Comparison of ENCODE assay signal across 8 cellular contexts in genomic region chr19:38213911-38214625, GRCh38. TPM values are rescaled to one million over a fixed set of nuclear protein-coding genes. Genes with fewer than 3 reads are reported as not detected.
DNase-seq lines count a peak whose midpoint lies in the region; ATAC-seq and TF ChIP-seq lines count a peak whose summit lies in the region.

No MANE protein-coding gene starts in this region.

- H3K4me2 ChIP-seq in PC-3 (ENCODE audit: low read length), result no peak overlapping the region

- in situ Hi-C loops in transverse colon (cut with MboI; ENCODE audit: low pct_ligation_motif_present in 1 of 4, low pct_unique_long_range_greater_than_20kb in 1 of 4, low sequenced_read_pairs in 3 of 4), result loop anchor here in 1 of 4 donors (25.0 kb wide), 1 partner anchor 327 kb away; no protein-coding TSS in a partner anchor

- intact Hi-C loops in PC-3 (cut with micrococcal nuclease) (no loop called here), heart left ventricle (cut with DNase I) (no loop called here), transverse colon (cut with DNase I; ENCODE audit: low total_unique reads) (no loop called here)

- H2AFZ ChIP-seq in PC-3 (ENCODE audit: low read length), result no peak overlapping the region

- H3K4me3 ChIP-seq in PC-3 (ENCODE audit: low read length) (no peak overlapping the region), heart left ventricle (no peak overlapping the region), transverse colon (no peak overlapping the region)

- CTCF ChIA-PET in PC-3 (lab: Charles Lee), result no interaction called here

- H3K36me3 ChIP-seq in PC-3 (ENCODE audit: low read depth, low read length) (no peaks in the 10 kb centered on the region), heart left ventricle (no peaks in the 10 kb centered on the region), transverse colon (no peaks in the 10 kb centered on the region)

- TF ChIP-seq EP300 in transverse colon (IDR thresholded peaks at IDR 0.05; ENCODE audit: low read depth), result no peak

- 75 to 90% (median 81%) methylated on average over 24 of the region's 24 CpGs for WGBS in heart left ventricle, 4 donors
- WGBS in transverse colon (ENCODE audit: low coverage in 1 of 2), 2 donors, result 47% methylated on average over 3 to 24 of the region's 24 CpGs

- TF ChIP-seq CTCF in GM20000 (IDR thresholded peaks at IDR 0.05; ENCODE audit: extremely low read depth, missing control alignments) (no peak), PC-3 (conservative IDR thresholded peaks at IDR 0.05; ENCODE audit: low read depth, low read length) (no peak), heart left ventricle (IDR thresholded peaks at IDR 0.05) (no peak), transverse colon (IDR thresholded peaks at IDR 0.05) (no peak)

- H4K20me1 ChIP-seq in PC-3 (ENCODE audit: low read length), result no peaks in the 10 kb centered on the region

- no peak for TF ChIP-seq POLR2A in heart left ventricle (IDR thresholded peaks at IDR 0.05)
- TF ChIP-seq POLR2A in transverse colon (IDR thresholded peaks at IDR 0.05), result no peak

- H3K27ac ChIP-seq in PC-3 (ENCODE audit: low read length) (no peak overlapping the region), heart left ventricle (no peak overlapping the region), transverse colon (no peak overlapping the region)

- H3K27me3 ChIP-seq in PC-3 (ENCODE audit: low read length) (no peaks in the 10 kb centered on the region), heart left ventricle (peaks cover 0 to 37% (median 19%) of the 10 kb centered on the region in 9 donors), transverse colon (peaks cover 53% of the 10 kb centered on the region)

- ATAC-seq in PC-3, result no peak; the same call in 1 of the 2 replicates
- ATAC-seq in heart left ventricle, result no peak
- ATAC-seq in HG03521 (IDR thresholded peaks at IDR 0.05; ENCODE audit: unreplicated experiment), result no peak
- no peak for ATAC-seq in GM18517 (IDR thresholded peaks at IDR 0.05; ENCODE audit: unreplicated experiment)

- H3F3A ChIP-seq in PC-3 (ENCODE audit: low read length, unreplicated experiment), result no peaks in the 10 kb centered on the region

- no peak overlapping the region for H3K9ac ChIP-seq in PC-3 (ENCODE audit: low read length)

- no peaks in the 10 kb centered on the region for H3K9me2 ChIP-seq in PC-3 (replicated peaks; ENCODE audit: low read length)

- H3K79me2 ChIP-seq in PC-3 (ENCODE audit: low read length), result no peaks in the 10 kb centered on the region

- BruUV-seq in PC-3 (replicated peaks; lab: Mats Ljungman, UMichigan), result no TSS peak

- H3K9me3 ChIP-seq in PC-3 (ENCODE audit: low read length) (no peaks in the 10 kb centered on the region), heart left ventricle (no peaks in the 10 kb centered on the region), transverse colon (no peaks in the 10 kb centered on the region)

- DNase-seq in GM20000 (ENCODE audit: low spot score), result peak; percentile 59
- DNase-seq in PC-3, result peak; percentile 18
- peak; percentile 83 for DNase-seq in activated effector memory CD4-positive, alpha-beta T cell treated with anti-CD3 and anti-CD28 coated beads, Interleukin-2, amount 50 U/mL, for 16 hours
- peak; percentile 94 for DNase-seq in myocyte (ENCODE audit: low read depth)
- no peak for DNase-seq in heart left ventricle
- DNase-seq in transverse colon, result no peak

- POLR2A ChIA-PET in PC-3 (lab: Charles Lee; ENCODE audit: unreplicated experiment), result no interaction called here

- H3K4me1 ChIP-seq in PC-3 (ENCODE audit: insufficient read depth, low read length), result no peaks in the 10 kb centered on the region
- peaks cover 0 to 26% (median 16%) of the 10 kb centered on the region in 12 donors for H3K4me1 ChIP-seq in heart left ventricle
- peaks cover 11 to 26% (median 16%) of the 10 kb centered on the region in 4 donors for H3K4me1 ChIP-seq in transverse colon

RNA-seq across cellular contexts. Expression of gene DPF1, which starts 10.0 kb away (rescaled TPM):
- total RNA-seq in PC-3 (2014; rRNA removed) (7.7 and 8.1 TPM in 2 replicates), myocyte (1.2 and 1.7 TPM in 2 replicates), heart left ventricle (1 to 10 TPM in 1 of 9 donors, under 1 TPM in 6, not detected in 2; 0.11 to 1.2 (median 0.37) TPM), transverse colon (not detected)
- 1.2 TPM for polyA plus RNA-seq in myocyte (2012)
- under 1 TPM; 0.12 to 0.23 TPM for polyA plus RNA-seq in heart left ventricle

RNA-seq across cellular contexts. Expression of gene PPP1R14A, which starts 42.1 kb away (rescaled TPM):
- total RNA-seq in PC-3 (2014; rRNA removed), result not detected in 2 replicates
- total RNA-seq in myocyte, result not detected in 2 replicates
- polyA plus RNA-seq in myocyte (2012), result 0.16 TPM
- 10 to 100 TPM; 13.0 to 88.5 (median 25.3) TPM for total RNA-seq in heart left ventricle
- 10 to 100 TPM; 18.2 to 83.1 TPM for polyA plus RNA-seq in heart left ventricle
- total RNA-seq in transverse colon, result 100 to 1,000 TPM in 2 of 4 donors, 10 to 100 TPM in 2; 41.5 to 116 (median 80.0) TPM

RNA-seq across cellular contexts. Expression of gene SPINT2, which starts 50.3 kb away (rescaled TPM):
- total RNA-seq in PC-3 (2014; rRNA removed) (442 and 650 TPM in 2 replicates), myocyte (0.11 TPM in 1 of 2 replicates, not detected in the other), heart left ventricle (10 to 100 TPM in 7 of 9 donors, 1 to 10 TPM in 2; 3.5 to 27.7 (median 15.9) TPM), transverse colon (1,000 to 10,000 TPM in 2 of 4 donors, 100 to 1,000 TPM in 2; 396 to 1,376 (median 946) TPM)
- 0.98 TPM for polyA plus RNA-seq in myocyte (2012)
- polyA plus RNA-seq in heart left ventricle, result 10 to 100 TPM in 1 of 2 donors, 1 to 10 TPM in 1; 3.6 to 11.3 TPM

Comparison
In these comparisons a context has a peak if more than half of its experiments do, and no peak if none do; other contexts are left out.
1. DNase-seq: peak in GM20000 (single experiment), PC-3 (single experiment), activated effector memory CD4-positive, alpha-beta T cell treated with anti-CD3 and anti-CD28 coated beads, Interleukin-2, amount 50 U/mL, for 16 hours (single experiment) and myocyte (single experiment); none in heart left ventricle (0 of 5) and transverse colon (single experiment).
2. RNA of gene PPP1R14A, which starts 42.1 kb away (total RNA-seq): 41.5 to 116 TPM in transverse colon and 13.0 to 88.5 TPM in heart left ventricle; not detected in PC-3 and not detected in myocyte; every median in the first group is over 10 times any median in the second.
3. RNA of gene SPINT2, which starts 50.3 kb away (total RNA-seq): 396 to 1,376 TPM in transverse colon and 442 to 650 TPM in PC-3; 3.5 to 27.7 TPM in heart left ventricle and 0.11 TPM in myocyte; every median in the first group is over 10 times any median in the second.